ENCODE assay signal across 1 cellular context in the genomic region with DNA sequence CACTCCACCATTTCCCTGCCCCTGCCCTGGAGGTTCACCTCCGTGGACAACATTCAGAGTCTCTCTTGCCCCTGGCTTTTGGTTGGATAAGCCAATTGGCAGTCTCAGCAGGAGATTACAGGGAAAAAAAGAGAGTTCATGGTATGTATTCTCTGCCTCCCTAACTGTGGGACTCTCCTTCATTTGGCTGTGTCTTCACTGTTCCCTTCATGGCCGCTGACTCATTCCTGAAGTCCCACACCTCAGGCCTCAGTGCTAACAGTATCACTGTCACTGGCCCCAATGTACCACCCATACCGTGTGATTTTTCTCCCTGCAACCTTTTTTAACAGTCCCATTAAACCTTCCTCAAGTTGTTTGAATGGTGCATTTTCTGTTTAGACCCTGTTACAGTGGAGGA.
TF ChIP-seq lines count a peak whose summit lies in the region.

No MANE protein-coding gene starts in this region.

TF ChIP-seq in H1, 55 proteins besides CTCF, POLR2A, EP300 and RAD21:
- TF ChIP-seq GTF2F1 (IDR thresholded peaks at IDR 0.05; ENCODE audit: borderline replicate concordance, low read depth, low read length) (no peak), SP2 (IDR thresholded peaks at IDR 0.05; ENCODE audit: low read length) (no peak), SRF (IDR thresholded peaks at IDR 0.05; ENCODE audit: low read depth, low read length) (no peak), JUN (IDR thresholded peaks at IDR 0.05; ENCODE audit: low read depth, low read length) (no peak), RXRA (IDR thresholded peaks at IDR 0.05; ENCODE audit: insufficient read depth, low read depth, low read length) (no peak), SIRT6 (IDR thresholded peaks at IDR 0.05; ENCODE audit: low read length) (no peak), SAP30 (IDR thresholded peaks at IDR 0.05; ENCODE audit: insufficient read depth, insufficient replicate concordance, low read length) (no peak), ZNF274 (IDR thresholded peaks at IDR 0.05; ENCODE audit: borderline replicate concordance, extremely low read depth, low read length) (no peak)
